9 cellular contexts compared by ENCODE assay signal in genomic region chr16:87582221-87582965, GRCh38. TPM values are rescaled to one million over a fixed set of nuclear protein-coding genes. Genes with fewer than 3 reads are reported as not detected.
DNase-seq lines count a peak whose midpoint lies in the region; ATAC-seq, FAIRE-seq and TF ChIP-seq lines count a peak whose summit lies in the region.
"Had no signal": no experiment of that assay in that cellular context is flagged by ENCODE, and none has a peak within 500 bp of the region (broad histone marks: within the 10 kb centered on the region; RNA-seq: fewer than 3 reads in every experiment).

No MANE protein-coding gene starts in this region.

- H3K4me3 ChIP-seq in PC-3 (ENCODE audit: low read length), result no peak overlapping the region
- H3K4me3 ChIP-seq in epithelial cell of proximal tubule (ENCODE audit: low read depth, low read length), result peak overlapping the region; percentile 24
- H3K4me3 ChIP-seq in upper lobe of right lung, result no peak overlapping the region

- TF ChIP-seq CTCF in PC-3 (conservative IDR thresholded peaks at IDR 0.05; ENCODE audit: low read depth, low read length), result no peak
- TF ChIP-seq CTCF in epithelial cell of proximal tubule (conservative IDR thresholded peaks at IDR 0.05; ENCODE audit: low read depth, low read length), result no peak
- no peak for TF ChIP-seq CTCF in upper lobe of right lung (IDR thresholded peaks at IDR 0.05)

- no peaks in the 10 kb centered on the region for H3K36me3 ChIP-seq in PC-3 (ENCODE audit: low read depth, low read length)
- H3K36me3 ChIP-seq in upper lobe of right lung, result no peaks in the 10 kb centered on the region

- intact Hi-C loops in PC-3 (cut with micrococcal nuclease), result no loop called here
- intact Hi-C loops in upper lobe of right lung (cut with DNase I), result no loop called here

- TF ChIP-seq POLR2A in GM12892 (IDR thresholded peaks at IDR 0.05; ENCODE audit: low read depth, low read length), result no peak

- H4K20me1 ChIP-seq in PC-3 (ENCODE audit: low read length), result no peaks in the 10 kb centered on the region

- H2AFZ ChIP-seq in PC-3 (ENCODE audit: low read length), result peak overlapping the region; percentile 7; the same call in 1 of the 2 replicates

- H3K9me3 ChIP-seq in PC-3 (ENCODE audit: low read length), result no peaks in the 10 kb centered on the region
- no peaks in the 10 kb centered on the region for H3K9me3 ChIP-seq in upper lobe of right lung

- no peak for DNase-seq in PC-3
- DNase-seq in epithelial cell of proximal tubule (ENCODE audit: low read depth), result no peak
- DNase-seq in medulla oblongata (ENCODE audit: extremely low spot score), result peak; percentile 50
- DNase-seq in upper lobe of right lung, result peak; percentile 64
- no peak for DNase-seq in SHP77 (lab: John Stamatoyannopoulos, UW)
- no peak for DNase-seq in activated CD4-positive, alpha-beta T cell treated with anti-CD3 and anti-CD28 coated beads, Interleukin-2, amount 50 U/mL, for 4 hours
- DNase-seq in GM12892 (ENCODE audit: insufficient read length), result no peak
- DNase-seq: activated CD4-positive, alpha-beta T cell treated with anti-CD3 and anti-CD28 coated beads for 4 hours had no signal

- no TSS peak for BruUV-seq in PC-3 (replicated peaks; lab: Mats Ljungman, UMichigan)

- no peaks in the 10 kb centered on the region for H3F3A ChIP-seq in PC-3 (ENCODE audit: low read length, unreplicated experiment)

- H3K79me2 ChIP-seq in PC-3 (ENCODE audit: low read length), result no peaks in the 10 kb centered on the region

- ATAC-seq in PC-3 (peak; percentile 45), upper lobe of right lung (peak; percentile 17), GM21447 (IDR thresholded peaks at IDR 0.05; ENCODE audit: unreplicated experiment) (no peak)

- H3K4me2 ChIP-seq in PC-3 (ENCODE audit: low read length), result peak overlapping the region; percentile 57

- H3K9ac ChIP-seq in PC-3 (ENCODE audit: low read length), result peak overlapping the region; percentile 32

- FAIRE-seq in GM12892 (lab: Jason Lieb, UNC), result no peak

- peaks cover 32% of the 10 kb centered on the region for H3K4me1 ChIP-seq in PC-3 (ENCODE audit: insufficient read depth, low read length)
- no peaks in the 10 kb centered on the region for H3K4me1 ChIP-seq in upper lobe of right lung

- no peaks in the 10 kb centered on the region for H3K9me2 ChIP-seq in PC-3 (replicated peaks; ENCODE audit: low read length)

- H3K27ac ChIP-seq in PC-3 (ENCODE audit: low read length) (peak overlapping the region; percentile 61), upper lobe of right lung (peak overlapping the region; percentile 82)

- H3K27me3 ChIP-seq in PC-3 (ENCODE audit: low read length) (no peaks in the 10 kb centered on the region), upper lobe of right lung (peaks cover 15% of the 10 kb centered on the region)

- CTCF ChIA-PET in PC-3 (lab: Charles Lee), result interaction anchor here (1.1 to 1.4 kb wide), 2 partner anchors 11 to 54 kb away, joined by 5 to 8 read pairs; no protein-coding TSS in a partner anchor

- POLR2A ChIA-PET in PC-3 (lab: Charles Lee; ENCODE audit: unreplicated experiment), result interaction anchor here (0.5 to 0.7 kb wide), 2 partner anchors 125 to 225 kb away, joined by 3 to 12 read pairs; no protein-coding TSS in a partner anchor

RNA-seq across cellular contexts. Expression of gene JPH3, which starts 19.9 kb away (rescaled TPM):
- total RNA-seq in PC-3 (2014; rRNA removed), result not detected in 2 replicates
- total RNA-seq in epithelial cell of proximal tubule, result 0.14 and 0.40 TPM in 2 replicates
- total RNA-seq in upper lobe of right lung, result 0.29 TPM
- polyA plus RNA-seq in GM12892 (2012; ENCODE audit: missing spikeins), result 0.06 TPM

Comparison
In these comparisons a context has a peak if more than half of its experiments do, and no peak if none do; other contexts are left out.
1. DNase-seq: peak in medulla oblongata (single experiment) and upper lobe of right lung (single experiment); none in PC-3 (single experiment), epithelial cell of proximal tubule (single experiment), SHP77 (0 of 2), activated CD4-positive, alpha-beta T cell treated with anti-CD3 and anti-CD28 coated beads, Interleukin-2, amount 50 U/mL, for 4 hours (0 of 2) and GM12892 (single experiment).